In genomic region chr20:41316602-41317535, GRCh38 we compare ENCODE assay signal across 8 cellular contexts. TPM values are rescaled to one million over a fixed set of nuclear protein-coding genes. Genes with fewer than 3 reads are reported as not detected.
DNase-seq lines count a peak whose midpoint lies in the region; ATAC-seq, FAIRE-seq and TF ChIP-seq lines count a peak whose summit lies in the region.

No MANE protein-coding gene starts in this region.

- peak overlapping the region; percentile 90 for H3K4me2 ChIP-seq in endothelial cell of umbilical vein (ENCODE audit: insufficient read depth, low read length)

- POLR2A ChIA-PET in endothelial cell of umbilical vein (lab: Charles Lee), result no interaction called here

- H2AFZ ChIP-seq in endothelial cell of umbilical vein (ENCODE audit: low read depth, low read length), result peak overlapping the region; percentile 77

- no peaks in the 10 kb centered on the region for H4K20me1 ChIP-seq in endothelial cell of umbilical vein (replicated peaks; ENCODE audit: control insufficient read depth, extremely low read depth, insufficient read depth, low read length)

- H3K27ac ChIP-seq in endothelial cell of umbilical vein (ENCODE audit: insufficient read depth, low read depth, low read length), result peak overlapping the region; percentile 55

- dilution Hi-C loops in endothelial cell of umbilical vein (cut with MboI; ENCODE audit: extremely low pct_ligation_motif_present, low sequenced_read_pairs), result no loop called here

- no peak for FAIRE-seq in endothelial cell of umbilical vein (lab: Jason Lieb, UNC)

- peak; percentile 69 for ATAC-seq in GM18907 (IDR thresholded peaks at IDR 0.05; ENCODE audit: unreplicated experiment)
- ATAC-seq in HG03139 (IDR thresholded peaks at IDR 0.05; ENCODE audit: unreplicated experiment), result peak; percentile 40
- peak; percentile 22 for ATAC-seq in mucosa of descending colon

- H3K79me2 ChIP-seq in endothelial cell of umbilical vein (ENCODE audit: control insufficient read depth, insufficient read depth, low read length), result peaks cover 20% of the 10 kb centered on the region

- peak overlapping the region; percentile 62 for H3K9ac ChIP-seq in endothelial cell of umbilical vein (replicated peaks; ENCODE audit: extremely low read depth, insufficient read depth, low read length)

- no peaks in the 10 kb centered on the region for H3K27me3 ChIP-seq in endothelial cell of umbilical vein (ENCODE audit: control insufficient read depth in 2 of 2, insufficient read depth in 2 of 2, low read length in 2 of 2)

- TF ChIP-seq CTCF in endothelial cell of umbilical vein (IDR thresholded peaks at IDR 0.05; ENCODE audit: extremely low read depth in 1 of 2, insufficient read depth in 1 of 2, low read depth in 1 of 2, low read length in 2 of 2), result no peak
- TF ChIP-seq CTCF in mucosa of descending colon (IDR thresholded peaks at IDR 0.05), result no peak

- no TSS peak for BruUV-seq in endothelial cell of umbilical vein (replicated peaks; lab: Mats Ljungman, UMichigan)

- peaks cover 18% of the 10 kb centered on the region for H3K4me1 ChIP-seq in endothelial cell of umbilical vein (ENCODE audit: control insufficient read depth, extremely low read depth, insufficient read depth, low read length)
- peaks cover 19% of the 10 kb centered on the region for H3K4me1 ChIP-seq in mucosa of descending colon (ENCODE audit: low read depth)

- no peaks in the 10 kb centered on the region for H3K9me1 ChIP-seq in endothelial cell of umbilical vein (replicated peaks; ENCODE audit: control insufficient read depth, extremely low read depth, insufficient read depth, low read length)

- H3K36me3 ChIP-seq in endothelial cell of umbilical vein (ENCODE audit: control insufficient read depth in 2 of 2, extremely low read depth in 1 of 2, insufficient read depth in 2 of 2, low read length in 2 of 2), result no peaks in the 10 kb centered on the region
- no peaks in the 10 kb centered on the region for H3K36me3 ChIP-seq in mucosa of descending colon (ENCODE audit: low read depth)

- H3K9me3 ChIP-seq in endothelial cell of umbilical vein (replicated peaks; ENCODE audit: control insufficient read depth, insufficient read depth, low read length), result no peaks in the 10 kb centered on the region
- H3K9me3 ChIP-seq in mucosa of descending colon, result no peaks in the 10 kb centered on the region

- TF ChIP-seq POLR2A in endothelial cell of umbilical vein (IDR thresholded peaks at IDR 0.05; ENCODE audit: low read depth, low read length), result no peak

- DNase-seq in AG08395 (ENCODE audit: low spot score), result peak; percentile 81
- peak; percentile 30 for DNase-seq in NCI-H748 treated with DMSO at 0.1 percent for 48 hours (lab: John Stamatoyannopoulos, UW)
- peak; percentile 83 for DNase-seq in activated CD8-positive, alpha-beta memory T cell treated with anti-CD3 and anti-CD28 coated beads, Interleukin-2, amount 50 U/mL, for 4 hours
- peak; percentile 72 for DNase-seq in endothelial cell of umbilical vein (ENCODE audit: low read depth, low spot score)
- DNase-seq in mucosa of descending colon, result peak; percentile 89 to 90 (median 89)
- DNase-seq in stimulated activated CD8-positive, alpha-beta memory T cell treated with anti-CD3 and anti-CD28 coated beads, Interleukin-4, amount 100 ng/mL, for 24 hours (ENCODE audit: low read depth), result peak; percentile 75

- H3K4me3 ChIP-seq in endothelial cell of umbilical vein (replicated peaks in 1 of 3; ENCODE audit: insufficient read depth in 1 of 3, low read depth in 1 of 3, low read length in 3 of 3) (peak overlapping the region; percentile 76 to 87 (median 79)), mucosa of descending colon (peak overlapping the region; percentile 60)

- CTCF ChIA-PET in endothelial cell of umbilical vein (lab: Charles Lee), result interaction anchor here (0.7 to 2.6 kb wide), 8 partner anchors 13 to 144 kb away, joined by 3 to 14 read pairs (median 4); partner anchors contain the start of gene LPIN3

- intact Hi-C loops in endothelial cell of umbilical vein (cut with micrococcal nuclease), result loop anchor here (1.0 kb wide), 3 partner anchors 12 to 68 kb away; partner anchors contain the start of gene LPIN3
- intact Hi-C loops in mucosa of descending colon (cut with DNase I, micrococcal nuclease), result no loop called here

TF ChIP-seq in endothelial cell of umbilical vein, 7 proteins besides CTCF, POLR2A, EP300 and RAD21:
- no peak for TF ChIP-seq GATA2 (IDR thresholded peaks at IDR 0.05; ENCODE audit: insufficient read depth, insufficient read length, low read depth, low read length)
- peak; percentile 59 for TF ChIP-seq POLR2AphosphoS5 (IDR thresholded peaks at IDR 0.05; ENCODE audit: insufficient read depth, low read depth, low read length)
- TF ChIP-seq FOS (IDR thresholded peaks at IDR 0.05; ENCODE audit: borderline replicate concordance, insufficient read depth, low read length), result no peak
- TF ChIP-seq, protein P1, sequence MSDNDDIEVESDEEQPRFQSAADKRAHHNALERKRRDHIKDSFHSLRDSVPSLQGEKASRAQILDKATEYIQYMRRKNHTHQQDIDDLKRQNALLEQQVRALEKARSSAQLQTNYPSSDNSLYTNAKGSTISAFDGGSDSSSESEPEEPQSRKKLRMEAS (IDR thresholded peaks at IDR 0.05; ENCODE audit: insufficient read depth, insufficient read length), result no peak
- no peak for TF ChIP-seq MYC (IDR thresholded peaks at IDR 0.05; ENCODE audit: low read depth, low read length)

RNA-seq across cellular contexts. Expression of gene ZHX3, which starts 0.7 kb away (rescaled TPM):
- total RNA-seq in endothelial cell of umbilical vein, result 15.1 and 17.8 TPM in 2 replicates
- 6.5 and 7.4 TPM in 2 replicates for polyA plus RNA-seq in endothelial cell of umbilical vein
- polyA plus RNA-seq in endothelial cell of umbilical vein (2011; cell fraction: cytosol; rRNA removed), result 9.1 and 10.4 TPM in 2 replicates
- polyA plus RNA-seq in endothelial cell of umbilical vein (2011; cell fraction: nucleus; rRNA removed), result 19.0 and 20.1 TPM in 2 replicates
- polyA plus RNA-seq in endothelial cell of umbilical vein (2012), result 9.4 and 9.7 TPM in 2 replicates
- 27.4 and 30.2 TPM in 2 replicates for polyA minus RNA-seq in endothelial cell of umbilical vein
- 8.8 TPM for polyA minus RNA-seq in endothelial cell of umbilical vein (2011; cell fraction: cytosol; rRNA and poly(A)+ RNA removed)
- 19.5 and 19.7 TPM in 2 replicates for polyA minus RNA-seq in endothelial cell of umbilical vein (2011; cell fraction: nucleus; rRNA and poly(A)+ RNA removed)
- 10 to 100 TPM; 24.5 to 84.5 (median 32.8) TPM for total RNA-seq in mucosa of descending colon

RNA-seq across cellular contexts. Expression of gene LPIN3, which starts 23.8 kb away (rescaled TPM):
- total RNA-seq in endothelial cell of umbilical vein (3.0 and 3.5 TPM in 2 replicates), mucosa of descending colon (10 to 100 TPM; 48.0 to 73.3 (median 52.7) TPM)
- polyA plus RNA-seq in endothelial cell of umbilical vein, result 2.1 and 2.5 TPM in 2 replicates
- polyA plus RNA-seq in endothelial cell of umbilical vein (2011; cell fraction: cytosol; rRNA removed), result 1.3 and 1.6 TPM in 2 replicates
- 26.0 and 29.8 TPM in 2 replicates for polyA plus RNA-seq in endothelial cell of umbilical vein (2011; cell fraction: nucleus; rRNA removed)
- polyA plus RNA-seq in endothelial cell of umbilical vein (2012), result 1.7 and 3.2 TPM in 2 replicates
- polyA minus RNA-seq in endothelial cell of umbilical vein, result 2.5 and 3.4 TPM in 2 replicates
- 1.3 TPM for polyA minus RNA-seq in endothelial cell of umbilical vein (2011; cell fraction: cytosol; rRNA and poly(A)+ RNA removed)
- 2.9 and 4.3 TPM in 2 replicates for polyA minus RNA-seq in endothelial cell of umbilical vein (2011; cell fraction: nucleus; rRNA and poly(A)+ RNA removed)

RNA-seq across cellular contexts. Expression of gene EMILIN3, which starts 49.7 kb away (rescaled TPM):
- 0.09 TPM in 1 of 2 replicates, not detected in the other for total RNA-seq in endothelial cell of umbilical vein
- polyA plus RNA-seq in endothelial cell of umbilical vein, result 0.15 and 0.37 TPM in 2 replicates
- polyA plus RNA-seq in endothelial cell of umbilical vein (2011; cell fraction: cytosol; rRNA removed), result 0.18 and 0.21 TPM in 2 replicates
- polyA plus RNA-seq in endothelial cell of umbilical vein (2011; cell fraction: nucleus; rRNA removed), result 0.11 and 0.27 TPM in 2 replicates
- 0.09 and 0.18 TPM in 2 replicates for polyA plus RNA-seq in endothelial cell of umbilical vein (2012)
- polyA minus RNA-seq in endothelial cell of umbilical vein, result 0.17 and 0.29 TPM in 2 replicates
- polyA minus RNA-seq in endothelial cell of umbilical vein (2011; cell fraction: cytosol; rRNA and poly(A)+ RNA removed), result not detected
- not detected in 2 replicates for polyA minus RNA-seq in endothelial cell of umbilical vein (2011; cell fraction: nucleus; rRNA and poly(A)+ RNA removed)
- total RNA-seq in mucosa of descending colon, result 1 to 10 TPM in 1 of 3 donors, under 1 TPM in 1, not detected in 1; 0.23 to 4.0 TPM

Comparison
In these comparisons a context has a peak if more than half of its experiments do, and no peak if none do; other contexts are left out.
1. Peak in every context shown above with its lines: DNase-seq, ATAC-seq, H3K4me3 ChIP-seq and H3K27ac ChIP-seq.
2. DNase-seq: peak in every context shown above with its lines; median percentile 89 in mucosa of descending colon; 83 in activated CD8-positive, alpha-beta memory T cell treated with anti-CD3 and anti-CD28 coated beads, Interleukin-2, amount 50 U/mL, for 4 hours; 81 in AG08395; 75 in stimulated activated CD8-positive, alpha-beta memory T cell treated with anti-CD3 and anti-CD28 coated beads, Interleukin-4, amount 100 ng/mL, for 24 hours; 72 in endothelial cell of umbilical vein; 30 in NCI-H748 treated with DMSO at 0.1 percent for 48 hours.
3. RNA of gene LPIN3, which starts 23.8 kb away (total RNA-seq): 48.0 to 73.3 TPM in mucosa of descending colon; 3.0 to 3.5 TPM in endothelial cell of umbilical vein; every median in the first group is over 10 times any median in the second.